ENCODE assay signal across 15 cellular contexts in genomic region chr15:93024716-93025624, GRCh38.
A peak's percentile ranks its signal among the peaks of the same experiment; 100 is the strongest.
DNase-seq lines count a peak whose midpoint lies in the region; ATAC-seq, FAIRE-seq and TF ChIP-seq lines count a peak whose summit lies in the region.
"Had no signal": no experiment of that assay in that cellular context is flagged by ENCODE, and none has a peak within 500 bp of the region (broad histone marks: within the 10 kb centered on the region; RNA-seq: fewer than 3 reads in every experiment).

No MANE protein-coding gene starts in this region.

- peaks cover 76% of the 10 kb centered on the region for H3K36me3 ChIP-seq in astrocyte (ENCODE audit: insufficient read depth, low read length)
- peaks cover 83% of the 10 kb centered on the region for H3K36me3 ChIP-seq in osteoblast (ENCODE audit: insufficient read depth, low read length)

- no peaks in the 10 kb centered on the region for H3K9me3 Mint-ChIP-seq in T-helper 1 cell treated with Interleukin-12 subunit alpha and Interleukin-12 subunit beta and Interleukin-4 antibody, amounts not matched to agents 30 μg/mL and 1 μg/mL, for 36 hours
- no peaks in the 10 kb centered on the region for H3K9me3 Mint-ChIP-seq in astrocyte (ENCODE audit: unreplicated experiment)

- H4K20me1 ChIP-seq in astrocyte (ENCODE audit: insufficient read depth, low read length) (peaks cover 99% of the 10 kb centered on the region), osteoblast (ENCODE audit: insufficient read depth, low read length) (peaks cover 70% of the 10 kb centered on the region)

- H3K36me3 Mint-ChIP-seq in T-helper 1 cell treated with Interleukin-12 subunit alpha and Interleukin-12 subunit beta and Interleukin-4 antibody, amounts not matched to agents 30 μg/mL and 1 μg/mL, for 36 hours (ENCODE audit: low read depth), result peaks cover 48% of the 10 kb centered on the region
- peaks cover 56% of the 10 kb centered on the region for H3K36me3 Mint-ChIP-seq in astrocyte (ENCODE audit: low read depth, unreplicated experiment)

- H3K27me3 ChIP-seq in HL-60 (ENCODE audit: insufficient read depth, poor library complexity, severe bottlenecking) (no peaks in the 10 kb centered on the region), astrocyte (ENCODE audit: insufficient read depth, low read length) (no peaks in the 10 kb centered on the region), osteoblast (ENCODE audit: insufficient read depth, low read length) (no peaks in the 10 kb centered on the region)

- ATAC-seq in HG02852 (IDR thresholded peaks at IDR 0.05; ENCODE audit: unreplicated experiment), result no peak
- ATAC-seq: activated CD4-positive, CD25-positive, alpha-beta regulatory T cell treated with anti-CD3 and anti-CD28 coated beads, Interleukin-2, amount 50 U/mL, for 24 hours had no signal

- H3K27ac ChIP-seq in HL-60 (replicated peaks) (peak overlapping the region; percentile 45), astrocyte (ENCODE audit: low read depth, low read length) (no peak overlapping the region), osteoblast (ENCODE audit: low read depth, low read length) (no peak overlapping the region)
- H3K27ac ChIP-seq: 22Rv1 had no signal

- peaks cover 55% of the 10 kb centered on the region for H3K4me1 Mint-ChIP-seq in T-helper 1 cell treated with Interleukin-12 subunit alpha and Interleukin-12 subunit beta and Interleukin-4 antibody, amounts not matched to agents 30 μg/mL and 1 μg/mL, for 36 hours (ENCODE audit: low read depth)
- H3K4me1 Mint-ChIP-seq in astrocyte (ENCODE audit: low read depth, unreplicated experiment), result peaks cover 19% of the 10 kb centered on the region

- no peak overlapping the region for H3K4me3 ChIP-seq in HL-60 (replicated peaks; ENCODE audit: insufficient read depth, low read length)
- H3K4me3 ChIP-seq in astrocyte (ENCODE audit: insufficient read depth, low read depth, low read length), result no peak overlapping the region
- H3K4me3 ChIP-seq in osteoblast (ENCODE audit: insufficient read depth, low read length), result no peak overlapping the region
- H3K4me3 ChIP-seq: lung had no signal

- FAIRE-seq in astrocyte (lab: Jason Lieb, UNC), result no peak
- FAIRE-seq: H54 had no signal

- H3K4me3 Mint-ChIP-seq in T-helper 1 cell treated with Interleukin-12 subunit alpha and Interleukin-12 subunit beta and Interleukin-4 antibody, amounts not matched to agents 30 μg/mL and 1 μg/mL, for 36 hours, result no peak overlapping the region
- peak overlapping the region; percentile 18 for H3K4me3 Mint-ChIP-seq in astrocyte (ENCODE audit: unreplicated experiment)

- H3K4me2 ChIP-seq in astrocyte (ENCODE audit: low read length) (no peak overlapping the region), osteoblast (ENCODE audit: insufficient read depth, low read length) (no peak overlapping the region)

- H2AFZ ChIP-seq in astrocyte (ENCODE audit: low read depth, low read length), result no peak overlapping the region
- no peak overlapping the region for H2AFZ ChIP-seq in osteoblast (ENCODE audit: low read length)

- peak overlapping the region; percentile 46 for H3K27ac Mint-ChIP-seq in T-helper 1 cell treated with Interleukin-12 subunit alpha and Interleukin-12 subunit beta and Interleukin-4 antibody, amounts not matched to agents 30 μg/mL and 1 μg/mL, for 36 hours
- H3K27ac Mint-ChIP-seq in astrocyte (ENCODE audit: unreplicated experiment), result peak overlapping the region; percentile 13

- H3K27me3 Mint-ChIP-seq in T-helper 1 cell treated with Interleukin-12 subunit alpha and Interleukin-12 subunit beta and Interleukin-4 antibody, amounts not matched to agents 30 μg/mL and 1 μg/mL, for 36 hours (ENCODE audit: low read depth), result no peaks in the 10 kb centered on the region
- H3K27me3 Mint-ChIP-seq in astrocyte (ENCODE audit: low read depth, unreplicated experiment), result no peaks in the 10 kb centered on the region

- peaks cover 22% of the 10 kb centered on the region for H3K4me1 ChIP-seq in astrocyte (ENCODE audit: insufficient read depth, low read length)
- peaks cover 32% of the 10 kb centered on the region for H3K4me1 ChIP-seq in osteoblast (ENCODE audit: insufficient read depth, low read length)

- no peak for DNase-seq in T-helper 1 cell
- no peak for DNase-seq in HL-60 (ENCODE audit: low read depth in 1 of 2, low spot score in 1 of 2)
- no peak for DNase-seq in astrocyte (ENCODE audit: low read depth)
- DNase-seq in osteoblast (ENCODE audit: insufficient read length, low spot score, missing footprints), result peak; percentile 58
- no peak for DNase-seq in NCI-H524 treated with DMSO at 0.1 percent for 48 hours (lab: John Stamatoyannopoulos, UW)
- no peak for DNase-seq in epidermal melanocyte (ENCODE audit: insufficient read length, low spot score)
- DNase-seq: DMS79 treated with DMSO at 0.1 percent for 48 hours, NCI-H1417, NCI-H69 had no signal

- H3K9ac ChIP-seq in astrocyte (ENCODE audit: low read length), result no peak overlapping the region

- TF ChIP-seq CTCF in HL-60 (IDR thresholded peaks at IDR 0.05; ENCODE audit: insufficient read depth, low read length) (no peak), astrocyte (IDR thresholded peaks at IDR 0.05; ENCODE audit: insufficient read depth, low read depth, low read length) (no peak), osteoblast (IDR thresholded peaks at IDR 0.05; ENCODE audit: extremely low read depth, low read depth, low read length) (no peak)

- H3K9me3 ChIP-seq in astrocyte (ENCODE audit: insufficient read depth, low read depth, low read length) (no peaks in the 10 kb centered on the region), osteoblast (ENCODE audit: low read depth, low read length) (no peaks in the 10 kb centered on the region)

- H3K79me2 ChIP-seq in astrocyte (ENCODE audit: insufficient read depth, low read length), result peaks cover 49% of the 10 kb centered on the region
- peaks cover 74% of the 10 kb centered on the region for H3K79me2 ChIP-seq in osteoblast (ENCODE audit: insufficient read depth, low read length)
